ENCODE assay signal across 1 cellular context in genomic region chrX:65702956-65703355, GRCh38.
TF ChIP-seq lines count a peak whose summit lies in the region.

No MANE protein-coding gene starts in this region.

TF ChIP-seq in HepG2, 621 proteins besides CTCF, POLR2A, EP300 and RAD21:
- TF ChIP-seq ZNF124 (CRISPR knock-in tag; IDR thresholded peaks at IDR 0.05) (no peak), CEBPB (IDR thresholded peaks at IDR 0.05; ENCODE audit: borderline replicate concordance, low read depth, low read length) (no peak), YEATS4 (CRISPR knock-in tag; IDR thresholded peaks at IDR 0.05; ENCODE audit: borderline replicate concordance) (no peak), NFE2 (CRISPR knock-in tag; IDR thresholded peaks at IDR 0.05) (no peak), NFRKB (IDR thresholded peaks at IDR 0.05) (no peak), ZNF773 (CRISPR knock-in tag; IDR thresholded peaks at IDR 0.05; ENCODE audit: borderline replicate concordance) (no peak), ARID4A (CRISPR knock-in tag; IDR thresholded peaks at IDR 0.05; ENCODE audit: borderline replicate concordance) (no peak), ZHX1 (CRISPR knock-in tag; IDR thresholded peaks at IDR 0.05; ENCODE audit: low read depth) (no peak), ZMAT5 (CRISPR knock-in tag; IDR thresholded peaks at IDR 0.05; ENCODE audit: borderline replicate concordance, low read depth) (no peak), PRMT3 (CRISPR knock-in tag; IDR thresholded peaks at IDR 0.05; ENCODE audit: borderline replicate concordance, low read depth) (no peak), ZNF576 (CRISPR knock-in tag; IDR thresholded peaks at IDR 0.05) (no peak), DNMT1 (CRISPR knock-in tag; IDR thresholded peaks at IDR 0.05) (no peak), ARHGAP35 (CRISPR knock-in tag; IDR thresholded peaks at IDR 0.05; ENCODE audit: borderline replicate concordance) (no peak), HNF4A (CRISPR knock-in tag; IDR thresholded peaks at IDR 0.05) (no peak), ZFYVE20 (CRISPR knock-in tag; IDR thresholded peaks at IDR 0.05; ENCODE audit: borderline replicate concordance, low read depth) (no peak), PBX2 (CRISPR knock-in tag; IDR thresholded peaks at IDR 0.05) (no peak)
